1 cellular context compared by ENCODE assay signal in the genomic region with DNA sequence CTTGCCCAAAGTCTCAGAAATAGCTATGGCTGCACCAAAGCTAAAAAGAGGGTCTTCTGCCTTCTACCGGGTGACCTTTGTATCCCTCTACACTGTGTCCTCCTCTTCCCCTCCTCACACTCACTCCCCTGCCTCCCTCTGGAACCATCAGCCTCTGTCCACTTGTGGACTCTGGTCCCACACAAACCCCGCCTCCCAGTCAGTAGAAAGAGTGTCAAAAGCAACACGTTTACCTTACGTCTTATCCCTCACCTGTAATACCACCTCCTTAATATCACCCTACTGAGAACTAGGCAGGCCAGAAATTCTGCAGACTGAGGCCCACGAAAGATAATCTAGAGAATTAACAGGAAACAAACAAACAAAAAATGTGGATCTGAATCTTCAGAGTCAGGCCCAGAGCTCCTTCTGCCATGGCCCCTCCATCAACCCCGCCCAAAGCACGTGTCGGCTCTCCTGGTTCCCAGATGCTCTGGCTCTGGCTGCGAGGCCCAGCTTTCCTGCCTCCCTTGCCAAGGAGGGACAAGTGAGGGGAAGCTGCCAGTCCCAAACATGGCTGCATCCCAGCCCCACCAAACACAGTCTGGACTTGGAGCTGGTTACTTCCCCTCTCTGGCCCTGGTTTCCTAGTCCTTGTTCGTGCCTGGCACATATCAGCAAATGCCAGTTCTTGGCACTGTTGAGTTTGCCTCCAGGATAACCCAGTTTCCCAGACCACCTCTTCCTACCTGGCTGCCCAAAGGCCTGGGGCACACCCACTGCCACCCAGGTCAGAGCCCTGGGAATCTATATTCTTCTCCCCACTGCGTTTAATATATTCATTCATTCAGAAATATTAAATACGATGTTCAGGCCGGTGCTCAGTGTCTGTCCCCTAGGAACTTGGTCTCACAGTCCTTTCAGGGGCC.
TF ChIP-seq lines count a peak whose summit lies in the region.

No MANE protein-coding gene starts in this region.

TF ChIP-seq in HepG2, 621 proteins besides CTCF, POLR2A, EP300 and RAD21 (continued from another document and continues in another):
- TF ChIP-seq, protein P1, sequence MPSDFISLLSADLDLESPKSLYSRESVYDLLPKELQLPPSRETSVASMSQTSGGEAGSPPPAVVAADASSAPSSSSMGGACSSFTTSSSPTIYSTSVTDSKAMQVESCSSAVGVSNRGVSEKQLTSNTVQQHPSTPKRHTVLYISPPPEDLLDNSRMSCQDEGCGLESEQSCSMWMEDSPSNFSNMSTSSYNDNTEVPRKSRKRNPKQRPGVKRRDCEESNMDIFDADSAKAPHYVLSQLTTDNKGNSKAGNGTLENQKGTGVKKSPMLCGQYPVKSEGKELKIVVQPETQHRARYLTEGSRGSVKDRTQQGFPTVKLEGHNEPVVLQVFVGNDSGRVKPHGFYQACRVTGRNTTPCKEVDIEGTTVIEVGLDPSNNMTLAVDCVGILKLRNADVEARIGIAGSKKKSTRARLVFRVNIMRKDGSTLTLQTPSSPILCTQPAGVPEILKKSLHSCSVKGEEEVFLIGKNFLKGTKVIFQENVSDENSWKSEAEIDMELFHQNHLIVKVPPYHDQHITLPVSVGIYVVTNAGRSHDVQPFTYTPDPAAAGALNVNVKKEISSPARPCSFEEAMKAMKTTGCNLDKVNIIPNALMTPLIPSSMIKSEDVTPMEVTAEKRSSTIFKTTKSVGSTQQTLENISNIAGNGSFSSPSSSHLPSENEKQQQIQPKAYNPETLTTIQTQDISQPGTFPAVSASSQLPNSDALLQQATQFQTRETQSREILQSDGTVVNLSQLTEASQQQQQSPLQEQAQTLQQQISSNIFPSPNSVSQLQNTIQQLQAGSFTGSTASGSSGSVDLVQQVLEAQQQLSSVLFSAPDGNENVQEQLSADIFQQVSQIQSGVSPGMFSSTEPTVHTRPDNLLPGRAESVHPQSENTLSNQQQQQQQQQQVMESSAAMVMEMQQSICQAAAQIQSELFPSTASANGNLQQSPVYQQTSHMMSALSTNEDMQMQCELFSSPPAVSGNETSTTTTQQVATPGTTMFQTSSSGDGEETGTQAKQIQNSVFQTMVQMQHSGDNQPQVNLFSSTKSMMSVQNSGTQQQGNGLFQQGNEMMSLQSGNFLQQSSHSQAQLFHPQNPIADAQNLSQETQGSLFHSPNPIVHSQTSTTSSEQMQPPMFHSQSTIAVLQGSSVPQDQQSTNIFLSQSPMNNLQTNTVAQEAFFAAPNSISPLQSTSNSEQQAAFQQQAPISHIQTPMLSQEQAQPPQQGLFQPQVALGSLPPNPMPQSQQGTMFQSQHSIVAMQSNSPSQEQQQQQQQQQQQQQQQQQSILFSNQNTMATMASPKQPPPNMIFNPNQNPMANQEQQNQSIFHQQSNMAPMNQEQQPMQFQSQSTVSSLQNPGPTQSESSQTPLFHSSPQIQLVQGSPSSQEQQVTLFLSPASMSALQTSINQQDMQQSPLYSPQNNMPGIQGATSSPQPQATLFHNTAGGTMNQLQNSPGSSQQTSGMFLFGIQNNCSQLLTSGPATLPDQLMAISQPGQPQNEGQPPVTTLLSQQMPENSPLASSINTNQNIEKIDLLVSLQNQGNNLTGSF (CRISPR knock-in tag; IDR thresholded peaks at IDR 0.05): peak; percentile 58; the same call in 1 of the 2 replicates
- TF ChIP-seq MAFK (conservative IDR thresholded peaks at IDR 0.05 in 1 of 2, IDR thresholded peaks at IDR 0.05 in 1 of 2; ENCODE audit: low read length in 2 of 2) (no peak), ZNF136 (CRISPR knock-in tag; IDR thresholded peaks at IDR 0.05; ENCODE audit: low read depth) (no peak), AGO1 (IDR thresholded peaks at IDR 0.05; ENCODE audit: low read depth, low read length, poor library complexity, severe bottlenecking) (no peak), ZNF296 (CRISPR knock-in tag; conservative IDR thresholded peaks at IDR 0.05) (no peak), RELA (CRISPR knock-in tag; IDR thresholded peaks at IDR 0.05) (no peak), GABPA (IDR thresholded peaks at IDR 0.05; ENCODE audit: low read depth, low read length) (no peak), GABPA (CRISPR knock-in tag; IDR thresholded peaks at IDR 0.05; ENCODE audit: low read depth) (no peak), ZC3H4 (CRISPR knock-in tag; IDR thresholded peaks at IDR 0.05; ENCODE audit: borderline replicate concordance) (no peak), NFE2L2 (IDR thresholded peaks at IDR 0.05; ENCODE audit: low read length) (no peak), RFXAP (CRISPR knock-in tag; IDR thresholded peaks at IDR 0.05; ENCODE audit: borderline replicate concordance) (no peak), ZSCAN21 (CRISPR knock-in tag; IDR thresholded peaks at IDR 0.05; ENCODE audit: borderline replicate concordance) (peak; percentile 43; the same call in 1 of the 2 replicates), SIX1 (CRISPR knock-in tag; IDR thresholded peaks at IDR 0.05; ENCODE audit: borderline replicate concordance) (no peak), NFE2L1 (CRISPR knock-in tag; IDR thresholded peaks at IDR 0.05; ENCODE audit: borderline replicate concordance) (no peak), ZNF335 (CRISPR knock-in tag; IDR thresholded peaks at IDR 0.05) (no peak), HNRNPLL (IDR thresholded peaks at IDR 0.05; ENCODE audit: low read depth, low read length, poor library complexity, severe bottlenecking) (no peak), ZNF343 (CRISPR knock-in tag; IDR thresholded peaks at IDR 0.05) (0 out of 2 replicates have a peak, but pooled peaks have one; percentile 34), ZMYM2 (CRISPR knock-in tag; IDR thresholded peaks at IDR 0.05) (peak; percentile 75; the same call in 1 of the 2 replicates), CENPT (CRISPR knock-in tag; IDR thresholded peaks at IDR 0.05; ENCODE audit: low read depth) (no peak), ZNF331 (CRISPR knock-in tag; IDR thresholded peaks at IDR 0.05) (no peak; the same call in 1 of the 2 replicates), MTF1 (CRISPR knock-in tag; IDR thresholded peaks at IDR 0.05) (no peak), MED1 (CRISPR knock-in tag; IDR thresholded peaks at IDR 0.05) (no peak; the same call in none of the 2 replicates), NFATC3 (CRISPR knock-in tag; IDR thresholded peaks at IDR 0.05) (no peak), NFYB (CRISPR knock-in tag; IDR thresholded peaks at IDR 0.05) (no peak), KLF11 (CRISPR knock-in tag; IDR thresholded peaks at IDR 0.05) (no peak), SP2 (CRISPR knock-in tag; IDR thresholded peaks at IDR 0.05) (0 out of 2 replicates have a peak, but pooled peaks have one; percentile 23), TCF7 (IDR thresholded peaks at IDR 0.05; ENCODE audit: low read depth) (no peak; the same call in 1 of the 2 replicates), SMARCE1 (IDR thresholded peaks at IDR 0.05; ENCODE audit: borderline replicate concordance) (no peak), NFKB2 (CRISPR knock-in tag; IDR thresholded peaks at IDR 0.05; ENCODE audit: borderline replicate concordance) (peak; percentile 93; the same call in 1 of the 2 replicates), ZNF672 (CRISPR knock-in tag; IDR thresholded peaks at IDR 0.05) (no peak)
- TF ChIP-seq, protein P2, sequence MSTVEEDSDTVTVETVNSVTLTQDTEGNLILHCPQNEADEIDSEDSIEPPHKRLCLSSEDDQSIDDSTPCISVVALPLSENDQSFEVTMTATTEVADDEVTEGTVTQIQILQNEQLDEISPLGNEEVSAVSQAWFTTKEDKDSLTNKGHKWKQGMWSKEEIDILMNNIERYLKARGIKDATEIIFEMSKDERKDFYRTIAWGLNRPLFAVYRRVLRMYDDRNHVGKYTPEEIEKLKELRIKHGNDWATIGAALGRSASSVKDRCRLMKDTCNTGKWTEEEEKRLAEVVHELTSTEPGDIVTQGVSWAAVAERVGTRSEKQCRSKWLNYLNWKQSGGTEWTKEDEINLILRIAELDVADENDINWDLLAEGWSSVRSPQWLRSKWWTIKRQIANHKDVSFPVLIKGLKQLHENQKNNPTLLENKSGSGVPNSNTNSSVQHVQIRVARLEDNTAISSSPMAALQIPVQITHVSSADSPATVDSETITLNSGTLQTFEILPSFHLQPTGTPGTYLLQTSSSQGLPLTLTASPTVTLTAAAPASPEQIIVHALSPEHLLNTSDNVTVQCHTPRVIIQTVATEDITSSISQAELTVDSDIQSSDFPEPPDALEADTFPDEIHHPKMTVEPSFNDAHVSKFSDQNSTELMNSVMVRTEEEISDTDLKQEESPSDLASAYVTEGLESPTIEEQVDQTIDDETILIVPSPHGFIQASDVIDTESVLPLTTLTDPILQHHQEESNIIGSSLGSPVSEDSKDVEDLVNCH (CRISPR knock-in tag; IDR thresholded peaks at IDR 0.05): peak; percentile 50; the same call in 1 of the 2 replicates
- TF ChIP-seq, protein P3, sequence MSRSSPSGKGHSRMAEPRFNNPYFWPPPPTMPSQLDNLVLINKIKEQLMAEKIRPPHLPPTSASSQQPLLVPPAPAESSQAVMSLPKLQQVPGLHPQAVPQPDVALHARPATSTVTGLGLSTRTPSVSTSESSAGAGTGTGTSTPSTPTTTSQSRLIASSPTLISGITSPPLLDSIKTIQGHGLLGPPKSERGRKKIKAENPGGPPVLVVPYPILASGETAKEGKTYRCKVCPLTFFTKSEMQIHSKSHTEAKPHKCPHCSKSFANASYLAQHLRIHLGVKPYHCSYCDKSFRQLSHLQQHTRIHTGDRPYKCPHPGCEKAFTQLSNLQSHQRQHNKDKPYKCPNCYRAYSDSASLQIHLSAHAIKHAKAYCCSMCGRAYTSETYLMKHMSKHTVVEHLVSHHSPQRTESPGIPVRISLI (CRISPR knock-in tag; IDR thresholded peaks at IDR 0.05; ENCODE audit: borderline replicate concordance): no peak
- TF ChIP-seq, protein P4, sequence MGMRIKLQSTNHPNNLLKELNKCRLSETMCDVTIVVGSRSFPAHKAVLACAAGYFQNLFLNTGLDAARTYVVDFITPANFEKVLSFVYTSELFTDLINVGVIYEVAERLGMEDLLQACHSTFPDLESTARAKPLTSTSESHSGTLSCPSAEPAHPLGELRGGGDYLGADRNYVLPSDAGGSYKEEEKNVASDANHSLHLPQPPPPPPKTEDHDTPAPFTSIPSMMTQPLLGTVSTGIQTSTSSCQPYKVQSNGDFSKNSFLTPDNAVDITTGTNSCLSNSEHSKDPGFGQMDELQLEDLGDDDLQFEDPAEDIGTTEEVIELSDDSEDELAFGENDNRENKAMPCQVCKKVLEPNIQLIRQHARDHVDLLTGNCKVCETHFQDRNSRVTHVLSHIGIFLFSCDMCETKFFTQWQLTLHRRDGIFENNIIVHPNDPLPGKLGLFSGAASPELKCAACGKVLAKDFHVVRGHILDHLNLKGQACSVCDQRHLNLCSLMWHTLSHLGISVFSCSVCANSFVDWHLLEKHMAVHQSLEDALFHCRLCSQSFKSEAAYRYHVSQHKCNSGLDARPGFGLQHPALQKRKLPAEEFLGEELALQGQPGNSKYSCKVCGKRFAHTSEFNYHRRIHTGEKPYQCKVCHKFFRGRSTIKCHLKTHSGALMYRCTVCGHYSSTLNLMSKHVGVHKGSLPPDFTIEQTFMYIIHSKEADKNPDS (CRISPR knock-in tag; IDR thresholded peaks at IDR 0.05): no peak; the same call in 1 of the 2 replicates
- TF ChIP-seq, protein P5, sequence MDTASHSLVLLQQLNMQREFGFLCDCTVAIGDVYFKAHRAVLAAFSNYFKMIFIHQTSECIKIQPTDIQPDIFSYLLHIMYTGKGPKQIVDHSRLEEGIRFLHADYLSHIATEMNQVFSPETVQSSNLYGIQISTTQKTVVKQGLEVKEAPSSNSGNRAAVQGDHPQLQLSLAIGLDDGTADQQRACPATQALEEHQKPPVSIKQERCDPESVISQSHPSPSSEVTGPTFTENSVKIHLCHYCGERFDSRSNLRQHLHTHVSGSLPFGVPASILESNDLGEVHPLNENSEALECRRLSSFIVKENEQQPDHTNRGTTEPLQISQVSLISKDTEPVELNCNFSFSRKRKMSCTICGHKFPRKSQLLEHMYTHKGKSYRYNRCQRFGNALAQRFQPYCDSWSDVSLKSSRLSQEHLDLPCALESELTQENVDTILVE (CRISPR knock-in tag; IDR thresholded peaks at IDR 0.05): no peak
- TF ChIP-seq, protein P6, sequence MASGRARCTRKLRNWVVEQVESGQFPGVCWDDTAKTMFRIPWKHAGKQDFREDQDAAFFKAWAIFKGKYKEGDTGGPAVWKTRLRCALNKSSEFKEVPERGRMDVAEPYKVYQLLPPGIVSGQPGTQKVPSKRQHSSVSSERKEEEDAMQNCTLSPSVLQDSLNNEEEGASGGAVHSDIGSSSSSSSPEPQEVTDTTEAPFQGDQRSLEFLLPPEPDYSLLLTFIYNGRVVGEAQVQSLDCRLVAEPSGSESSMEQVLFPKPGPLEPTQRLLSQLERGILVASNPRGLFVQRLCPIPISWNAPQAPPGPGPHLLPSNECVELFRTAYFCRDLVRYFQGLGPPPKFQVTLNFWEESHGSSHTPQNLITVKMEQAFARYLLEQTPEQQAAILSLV (CRISPR knock-in tag; IDR thresholded peaks at IDR 0.05; ENCODE audit: borderline replicate concordance): 0 out of 2 replicates have a peak, but pooled peaks have one; percentile 49
- TF ChIP-seq, protein P7, sequence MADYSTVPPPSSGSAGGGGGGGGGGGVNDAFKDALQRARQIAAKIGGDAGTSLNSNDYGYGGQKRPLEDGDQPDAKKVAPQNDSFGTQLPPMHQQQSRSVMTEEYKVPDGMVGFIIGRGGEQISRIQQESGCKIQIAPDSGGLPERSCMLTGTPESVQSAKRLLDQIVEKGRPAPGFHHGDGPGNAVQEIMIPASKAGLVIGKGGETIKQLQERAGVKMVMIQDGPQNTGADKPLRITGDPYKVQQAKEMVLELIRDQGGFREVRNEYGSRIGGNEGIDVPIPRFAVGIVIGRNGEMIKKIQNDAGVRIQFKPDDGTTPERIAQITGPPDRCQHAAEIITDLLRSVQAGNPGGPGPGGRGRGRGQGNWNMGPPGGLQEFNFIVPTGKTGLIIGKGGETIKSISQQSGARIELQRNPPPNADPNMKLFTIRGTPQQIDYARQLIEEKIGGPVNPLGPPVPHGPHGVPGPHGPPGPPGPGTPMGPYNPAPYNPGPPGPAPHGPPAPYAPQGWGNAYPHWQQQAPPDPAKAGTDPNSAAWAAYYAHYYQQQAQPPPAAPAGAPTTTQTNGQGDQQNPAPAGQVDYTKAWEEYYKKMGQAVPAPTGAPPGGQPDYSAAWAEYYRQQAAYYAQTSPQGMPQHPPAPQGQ (CRISPR knock-in tag; IDR thresholded peaks at IDR 0.05; ENCODE audit: borderline replicate concordance): no peak
- TF ChIP-seq, protein P8, sequence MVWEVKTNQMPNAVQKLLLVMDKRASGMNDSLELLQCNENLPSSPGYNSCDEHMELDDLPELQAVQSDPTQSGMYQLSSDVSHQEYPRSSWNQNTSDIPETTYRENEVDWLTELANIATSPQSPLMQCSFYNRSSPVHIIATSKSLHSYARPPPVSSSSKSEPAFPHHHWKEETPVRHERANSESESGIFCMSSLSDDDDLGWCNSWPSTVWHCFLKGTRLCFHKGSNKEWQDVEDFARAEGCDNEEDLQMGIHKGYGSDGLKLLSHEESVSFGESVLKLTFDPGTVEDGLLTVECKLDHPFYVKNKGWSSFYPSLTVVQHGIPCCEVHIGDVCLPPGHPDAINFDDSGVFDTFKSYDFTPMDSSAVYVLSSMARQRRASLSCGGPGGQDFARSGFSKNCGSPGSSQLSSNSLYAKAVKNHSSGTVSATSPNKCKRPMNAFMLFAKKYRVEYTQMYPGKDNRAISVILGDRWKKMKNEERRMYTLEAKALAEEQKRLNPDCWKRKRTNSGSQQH (CRISPR knock-in tag; IDR thresholded peaks at IDR 0.05; ENCODE audit: low read depth): no peak
- TF ChIP-seq, protein P9, sequence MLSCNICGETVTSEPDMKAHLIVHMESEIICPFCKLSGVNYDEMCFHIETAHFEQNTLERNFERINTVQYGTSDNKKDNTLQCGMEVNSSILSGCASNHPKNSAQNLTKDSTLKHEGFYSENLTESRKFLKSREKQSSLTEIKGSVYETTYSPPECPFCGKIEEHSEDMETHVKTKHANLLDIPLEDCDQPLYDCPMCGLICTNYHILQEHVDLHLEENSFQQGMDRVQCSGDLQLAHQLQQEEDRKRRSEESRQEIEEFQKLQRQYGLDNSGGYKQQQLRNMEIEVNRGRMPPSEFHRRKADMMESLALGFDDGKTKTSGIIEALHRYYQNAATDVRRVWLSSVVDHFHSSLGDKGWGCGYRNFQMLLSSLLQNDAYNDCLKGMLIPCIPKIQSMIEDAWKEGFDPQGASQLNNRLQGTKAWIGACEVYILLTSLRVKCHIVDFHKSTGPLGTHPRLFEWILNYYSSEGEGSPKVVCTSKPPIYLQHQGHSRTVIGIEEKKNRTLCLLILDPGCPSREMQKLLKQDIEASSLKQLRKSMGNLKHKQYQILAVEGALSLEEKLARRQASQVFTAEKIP (CRISPR knock-in tag; IDR thresholded peaks at IDR 0.05; ENCODE audit: borderline replicate concordance): no peak
